Comparison of ENCODE assay signal across 10 cellular contexts in genomic region chr12:6959376-6960290, GRCh38. TPM values are rescaled to one million over a fixed set of nuclear protein-coding genes. Genes with fewer than 3 reads are reported as not detected.
A peak's percentile ranks its signal among the peaks of the same experiment; 100 is the strongest.
DNase-seq lines count a peak whose midpoint lies in the region; ATAC-seq and TF ChIP-seq lines count a peak whose summit lies in the region.
"Had no signal": no experiment of that assay in that cellular context is flagged by ENCODE, and none has a peak within 500 bp of the region (broad histone marks: within the 10 kb centered on the region; RNA-seq: fewer than 3 reads in every experiment).

No MANE protein-coding gene starts in this region.

- peak overlapping the region; percentile 24; the same call in 1 of the 2 replicates for H3K9ac ChIP-seq in DND-41 (ENCODE audit: low read depth, low read length)

- H4K20me1 ChIP-seq in DND-41 (ENCODE audit: insufficient read depth, low read length) = no peaks in the 10 kb centered on the region

- H2AFZ ChIP-seq in DND-41 (ENCODE audit: low read depth, low read length) = no peak overlapping the region

- POLR2A ChIA-PET in activated CD8-positive, alpha-beta T cell treated with anti-CD3 and anti-CD28 coated beads for 36 hours (lab: Charles Lee) = interaction anchor here (0.6 to 25.2 kb wide), 8 partner anchors 9 to 516 kb away, joined by 3 to 1266 read pairs (median 5); partner anchors contain the start of genes ATN1, C12orf57, PTPN6 and RNU7-1

- CTCF ChIA-PET in activated CD8-positive, alpha-beta T cell treated with anti-CD3 and anti-CD28 coated beads for 36 hours (lab: Charles Lee) = interaction anchor here (0.7 to 13.5 kb wide), 11 partner anchors 9 to 150 kb away, joined by 3 to 460 read pairs (median 6); partner anchors contain the start of genes C12orf57, PTPN6, RNU7-1 and SPSB2

- H3K4me1 Mint-ChIP-seq in activated CD8-positive, alpha-beta T cell treated with anti-CD3 and anti-CD28 coated beads for 36 hours (ENCODE audit: low read depth) = peaks cover 89% of the 10 kb centered on the region

- H3K79me2 ChIP-seq in DND-41 (ENCODE audit: insufficient read depth, low read length) = no peaks in the 10 kb centered on the region

- peaks cover 6% of the 10 kb centered on the region for H3K36me3 ChIP-seq in DND-41 (ENCODE audit: insufficient read depth, low read length)
- H3K36me3 ChIP-seq in mucosa of descending colon (ENCODE audit: low read depth) = no peaks in the 10 kb centered on the region

- TF ChIP-seq CTCF in DND-41 (IDR thresholded peaks at IDR 0.05; ENCODE audit: borderline replicate concordance, extremely low read depth, low read length, poor library complexity, severe bottlenecking) = no peak
- no peak for TF ChIP-seq CTCF in activated CD8-positive, alpha-beta T cell treated with anti-CD3 and anti-CD28 coated beads for 36 hours (IDR thresholded peaks at IDR 0.05)
- TF ChIP-seq CTCF in mucosa of descending colon (IDR thresholded peaks at IDR 0.05) = no peak

- H3K4me1 ChIP-seq in DND-41 (ENCODE audit: insufficient read depth, low read length) = peaks cover 21% of the 10 kb centered on the region
- peaks cover 23% of the 10 kb centered on the region for H3K4me1 ChIP-seq in mucosa of descending colon (ENCODE audit: low read depth)

- H3K4me3 ChIP-seq in DND-41 (ENCODE audit: low read depth in 1 of 2, low read length in 2 of 2) (no peak overlapping the region), mucosa of descending colon (no peak overlapping the region)

- DNase-seq in DND-41 = no peak
- DNase-seq in activated CD8-positive, alpha-beta T cell treated with anti-CD3 and anti-CD28 coated beads for 36 hours = no peak
- DNase-seq in mucosa of descending colon = peak in 2 of 3 donors; percentile 46 to 66
- no peak for DNase-seq in effector CD8-positive, alpha-beta T cell (lab: John Stamatoyannopoulos, UW)
- DNase-seq in NCI-H1105 (lab: John Stamatoyannopoulos, UW) = no peak
- no peak for DNase-seq in NCI-H2196 (lab: John Stamatoyannopoulos, UW; ENCODE audit: unreplicated experiment)
- no peak for DNase-seq in NCI-H2029 treated with DMSO at 0.1 percent for 48 hours (lab: John Stamatoyannopoulos, UW)
- DNase-seq: NCI-H2227 treated with DMSO at 0.1 percent for 48 hours had no signal

- H3K9me3 Mint-ChIP-seq in activated CD8-positive, alpha-beta T cell treated with anti-CD3 and anti-CD28 coated beads for 36 hours = no peaks in the 10 kb centered on the region

- H3K27me3 Mint-ChIP-seq in activated CD8-positive, alpha-beta T cell treated with anti-CD3 and anti-CD28 coated beads for 36 hours = no peaks in the 10 kb centered on the region

- no peaks in the 10 kb centered on the region for H3K27me3 ChIP-seq in DND-41 (ENCODE audit: insufficient read depth, low read length, poor library complexity)

- H3K27ac ChIP-seq in DND-41 (ENCODE audit: low read length) = peak overlapping the region; percentile 64

- peak overlapping the region; percentile 95 for H3K4me3 Mint-ChIP-seq in activated CD8-positive, alpha-beta T cell treated with anti-CD3 and anti-CD28 coated beads for 36 hours

- H3K9me3 ChIP-seq in DND-41 (ENCODE audit: insufficient read depth, low read length, severe bottlenecking) = no peaks in the 10 kb centered on the region
- no peaks in the 10 kb centered on the region for H3K9me3 ChIP-seq in mucosa of descending colon

- H3K36me3 Mint-ChIP-seq in activated CD8-positive, alpha-beta T cell treated with anti-CD3 and anti-CD28 coated beads for 36 hours (ENCODE audit: low read depth) = peaks cover 72% of the 10 kb centered on the region

- ATAC-seq in DND-41 (ENCODE audit: insufficient read depth, low read depth) = no peak
- ATAC-seq in HG02884 (IDR thresholded peaks at IDR 0.05; ENCODE audit: unreplicated experiment) = peak; percentile 7
- no peak for ATAC-seq in activated CD8-positive, alpha-beta T cell treated with anti-CD3 and anti-CD28 coated beads for 36 hours
- ATAC-seq in mucosa of descending colon = no peak

- intact Hi-C loops in activated CD8-positive, alpha-beta T cell treated with anti-CD3 and anti-CD28 coated beads for 36 hours (cut with micrococcal nuclease) = loop anchor here (2.0 kb wide), 1 partner anchor 15 kb away; the partner anchor contains the start of gene C12orf57
- intact Hi-C loops in mucosa of descending colon (cut with DNase I, micrococcal nuclease) = no loop called here

- peak overlapping the region; percentile 30 for H3K4me2 ChIP-seq in DND-41 (ENCODE audit: insufficient read depth, low read length)

- peak overlapping the region; percentile 93 for H3K27ac Mint-ChIP-seq in activated CD8-positive, alpha-beta T cell treated with anti-CD3 and anti-CD28 coated beads for 36 hours

RNA-seq across cellular contexts. Expression of gene PTPN6, which starts 8.5 kb away (rescaled TPM):
- total RNA-seq in activated CD8-positive, alpha-beta T cell treated with anti-CD3 and anti-CD28 coated beads for 36 hours = 100 to 1,000 TPM; 485 to 489 TPM
- 10 to 100 TPM; 37.4 to 61.7 (median 51.7) TPM for total RNA-seq in mucosa of descending colon

RNA-seq across cellular contexts. Expression of gene PHB2, which starts 10.8 kb away (rescaled TPM):
- 100 to 1,000 TPM; 419 to 428 TPM for total RNA-seq in activated CD8-positive, alpha-beta T cell treated with anti-CD3 and anti-CD28 coated beads for 36 hours
- 100 to 1,000 TPM; 204 to 266 (median 209) TPM for total RNA-seq in mucosa of descending colon

RNA-seq across cellular contexts. Expression of gene EMG1, which starts 11.1 kb away (rescaled TPM):
- 10 to 100 TPM; 88.6 to 97.8 TPM for total RNA-seq in activated CD8-positive, alpha-beta T cell treated with anti-CD3 and anti-CD28 coated beads for 36 hours
- total RNA-seq in mucosa of descending colon = 10 to 100 TPM; 29.6 to 33.7 (median 33.4) TPM

RNA-seq across cellular contexts. Expression of gene C12orf57, which starts 15.8 kb away (rescaled TPM):
- 100 to 1,000 TPM; 226 to 244 TPM for total RNA-seq in activated CD8-positive, alpha-beta T cell treated with anti-CD3 and anti-CD28 coated beads for 36 hours
- total RNA-seq in mucosa of descending colon = 100 to 1,000 TPM; 113 to 175 (median 130) TPM

RNA-seq across cellular contexts. Expression of gene RNU7-1, which starts 16.0 kb away (rescaled TPM):
- total RNA-seq in activated CD8-positive, alpha-beta T cell treated with anti-CD3 and anti-CD28 coated beads for 36 hours = not detected
- not detected for total RNA-seq in mucosa of descending colon
- total RNA-seq: lung microvascular endothelial cell had no signal

Comparison
In these comparisons a context has a peak if more than half of its experiments do, and no peak if none do; other contexts are left out.
1. DNase-seq: peak in mucosa of descending colon (2 of 3); none in DND-41 (single experiment), activated CD8-positive, alpha-beta T cell treated with anti-CD3 and anti-CD28 coated beads for 36 hours (single experiment), effector CD8-positive, alpha-beta T cell (single experiment), NCI-H1105 (single experiment), NCI-H2196 (single experiment) and NCI-H2029 treated with DMSO at 0.1 percent for 48 hours (single experiment).
2. RNA of gene PTPN6, which starts 8.5 kb away (total RNA-seq): 485 to 489 TPM in activated CD8-positive, alpha-beta T cell treated with anti-CD3 and anti-CD28 coated beads for 36 hours; 37.4 to 61.7 TPM in mucosa of descending colon; every median in the first group is over 4 times any median in the second.